ENCODE assay signal across 1 cellular context in the genomic region with DNA sequence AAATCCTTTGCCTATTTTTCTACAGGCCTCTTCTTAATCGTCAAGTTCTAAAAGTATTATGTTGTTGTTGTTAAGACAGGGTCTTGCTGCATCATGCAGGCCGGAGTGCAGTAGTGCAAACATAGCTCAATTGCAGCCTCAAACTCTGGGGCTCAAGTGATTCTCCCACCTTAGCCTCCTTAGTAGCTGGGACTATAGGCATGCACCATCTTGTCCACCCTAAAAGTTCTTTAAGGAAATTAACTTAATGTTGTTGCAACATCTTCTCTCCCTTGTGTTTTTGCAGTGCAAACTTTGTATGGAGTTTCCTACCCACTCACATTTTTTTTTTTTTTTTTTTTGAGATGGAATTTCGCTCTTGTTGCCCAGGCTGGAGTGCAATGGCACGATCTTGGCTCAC.
TF ChIP-seq lines count a peak whose summit lies in the region.

No MANE protein-coding gene starts in this region.

TF ChIP-seq in H1, 55 proteins besides CTCF, POLR2A, EP300 and RAD21:
- no peak for TF ChIP-seq NANOG (IDR thresholded peaks at IDR 0.05; ENCODE audit: insufficient read depth, low read depth, low read length, poor library complexity, severe bottlenecking)
- TF ChIP-seq POLR2AphosphoS5 (IDR thresholded peaks at IDR 0.05; ENCODE audit: low read depth, low read length): 0 out of 2 replicates have a peak, but pooled peaks have one; percentile 18
- TF ChIP-seq BCL11A (IDR thresholded peaks at IDR 0.05; ENCODE audit: low read depth in 2 of 2, low read length in 2 of 2): no peak
- no peak for TF ChIP-seq CTBP2 (IDR thresholded peaks at IDR 0.05; ENCODE audit: borderline replicate concordance, insufficient read depth, insufficient read length, low read length)
- TF ChIP-seq, protein P1, sequence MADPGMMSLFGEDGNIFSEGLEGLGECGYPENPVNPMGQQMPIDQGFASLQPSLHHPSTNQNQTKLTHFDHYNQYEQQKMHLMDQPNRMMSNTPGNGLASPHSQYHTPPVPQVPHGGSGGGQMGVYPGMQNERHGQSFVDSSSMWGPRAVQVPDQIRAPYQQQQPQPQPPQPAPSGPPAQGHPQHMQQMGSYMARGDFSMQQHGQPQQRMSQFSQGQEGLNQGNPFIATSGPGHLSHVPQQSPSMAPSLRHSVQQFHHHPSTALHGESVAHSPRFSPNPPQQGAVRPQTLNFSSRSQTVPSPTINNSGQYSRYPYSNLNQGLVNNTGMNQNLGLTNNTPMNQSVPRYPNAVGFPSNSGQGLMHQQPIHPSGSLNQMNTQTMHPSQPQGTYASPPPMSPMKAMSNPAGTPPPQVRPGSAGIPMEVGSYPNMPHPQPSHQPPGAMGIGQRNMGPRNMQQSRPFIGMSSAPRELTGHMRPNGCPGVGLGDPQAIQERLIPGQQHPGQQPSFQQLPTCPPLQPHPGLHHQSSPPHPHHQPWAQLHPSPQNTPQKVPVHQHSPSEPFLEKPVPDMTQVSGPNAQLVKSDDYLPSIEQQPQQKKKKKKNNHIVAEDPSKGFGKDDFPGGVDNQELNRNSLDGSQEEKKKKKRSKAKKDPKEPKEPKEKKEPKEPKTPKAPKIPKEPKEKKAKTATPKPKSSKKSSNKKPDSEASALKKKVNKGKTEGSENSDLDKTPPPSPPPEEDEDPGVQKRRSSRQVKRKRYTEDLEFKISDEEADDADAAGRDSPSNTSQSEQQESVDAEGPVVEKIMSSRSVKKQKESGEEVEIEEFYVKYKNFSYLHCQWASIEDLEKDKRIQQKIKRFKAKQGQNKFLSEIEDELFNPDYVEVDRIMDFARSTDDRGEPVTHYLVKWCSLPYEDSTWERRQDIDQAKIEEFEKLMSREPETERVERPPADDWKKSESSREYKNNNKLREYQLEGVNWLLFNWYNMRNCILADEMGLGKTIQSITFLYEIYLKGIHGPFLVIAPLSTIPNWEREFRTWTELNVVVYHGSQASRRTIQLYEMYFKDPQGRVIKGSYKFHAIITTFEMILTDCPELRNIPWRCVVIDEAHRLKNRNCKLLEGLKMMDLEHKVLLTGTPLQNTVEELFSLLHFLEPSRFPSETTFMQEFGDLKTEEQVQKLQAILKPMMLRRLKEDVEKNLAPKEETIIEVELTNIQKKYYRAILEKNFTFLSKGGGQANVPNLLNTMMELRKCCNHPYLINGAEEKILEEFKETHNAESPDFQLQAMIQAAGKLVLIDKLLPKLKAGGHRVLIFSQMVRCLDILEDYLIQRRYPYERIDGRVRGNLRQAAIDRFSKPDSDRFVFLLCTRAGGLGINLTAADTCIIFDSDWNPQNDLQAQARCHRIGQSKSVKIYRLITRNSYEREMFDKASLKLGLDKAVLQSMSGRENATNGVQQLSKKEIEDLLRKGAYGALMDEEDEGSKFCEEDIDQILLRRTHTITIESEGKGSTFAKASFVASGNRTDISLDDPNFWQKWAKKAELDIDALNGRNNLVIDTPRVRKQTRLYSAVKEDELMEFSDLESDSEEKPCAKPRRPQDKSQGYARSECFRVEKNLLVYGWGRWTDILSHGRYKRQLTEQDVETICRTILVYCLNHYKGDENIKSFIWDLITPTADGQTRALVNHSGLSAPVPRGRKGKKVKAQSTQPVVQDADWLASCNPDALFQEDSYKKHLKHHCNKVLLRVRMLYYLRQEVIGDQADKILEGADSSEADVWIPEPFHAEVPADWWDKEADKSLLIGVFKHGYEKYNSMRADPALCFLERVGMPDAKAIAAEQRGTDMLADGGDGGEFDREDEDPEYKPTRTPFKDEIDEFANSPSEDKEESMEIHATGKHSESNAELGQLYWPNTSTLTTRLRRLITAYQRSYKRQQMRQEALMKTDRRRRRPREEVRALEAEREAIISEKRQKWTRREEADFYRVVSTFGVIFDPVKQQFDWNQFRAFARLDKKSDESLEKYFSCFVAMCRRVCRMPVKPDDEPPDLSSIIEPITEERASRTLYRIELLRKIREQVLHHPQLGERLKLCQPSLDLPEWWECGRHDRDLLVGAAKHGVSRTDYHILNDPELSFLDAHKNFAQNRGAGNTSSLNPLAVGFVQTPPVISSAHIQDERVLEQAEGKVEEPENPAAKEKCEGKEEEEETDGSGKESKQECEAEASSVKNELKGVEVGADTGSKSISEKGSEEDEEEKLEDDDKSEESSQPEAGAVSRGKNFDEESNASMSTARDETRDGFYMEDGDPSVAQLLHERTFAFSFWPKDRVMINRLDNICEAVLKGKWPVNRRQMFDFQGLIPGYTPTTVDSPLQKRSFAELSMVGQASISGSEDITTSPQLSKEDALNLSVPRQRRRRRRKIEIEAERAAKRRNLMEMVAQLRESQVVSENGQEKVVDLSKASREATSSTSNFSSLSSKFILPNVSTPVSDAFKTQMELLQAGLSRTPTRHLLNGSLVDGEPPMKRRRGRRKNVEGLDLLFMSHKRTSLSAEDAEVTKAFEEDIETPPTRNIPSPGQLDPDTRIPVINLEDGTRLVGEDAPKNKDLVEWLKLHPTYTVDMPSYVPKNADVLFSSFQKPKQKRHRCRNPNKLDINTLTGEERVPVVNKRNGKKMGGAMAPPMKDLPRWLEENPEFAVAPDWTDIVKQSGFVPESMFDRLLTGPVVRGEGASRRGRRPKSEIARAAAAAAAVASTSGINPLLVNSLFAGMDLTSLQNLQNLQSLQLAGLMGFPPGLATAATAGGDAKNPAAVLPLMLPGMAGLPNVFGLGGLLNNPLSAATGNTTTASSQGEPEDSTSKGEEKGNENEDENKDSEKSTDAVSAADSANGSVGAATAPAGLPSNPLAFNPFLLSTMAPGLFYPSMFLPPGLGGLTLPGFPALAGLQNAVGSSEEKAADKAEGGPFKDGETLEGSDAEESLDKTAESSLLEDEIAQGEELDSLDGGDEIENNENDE (IDR thresholded peaks at IDR 0.05; ENCODE audit: insufficient replicate concordance, low read length): no peak
- TF ChIP-seq TAF7 (optimal IDR thresholded peaks at IDR 0.05; ENCODE audit: borderline replicate concordance, low read depth, low read length): no peak
